30 cellular contexts compared by ENCODE assay signal in the genomic region with DNA sequence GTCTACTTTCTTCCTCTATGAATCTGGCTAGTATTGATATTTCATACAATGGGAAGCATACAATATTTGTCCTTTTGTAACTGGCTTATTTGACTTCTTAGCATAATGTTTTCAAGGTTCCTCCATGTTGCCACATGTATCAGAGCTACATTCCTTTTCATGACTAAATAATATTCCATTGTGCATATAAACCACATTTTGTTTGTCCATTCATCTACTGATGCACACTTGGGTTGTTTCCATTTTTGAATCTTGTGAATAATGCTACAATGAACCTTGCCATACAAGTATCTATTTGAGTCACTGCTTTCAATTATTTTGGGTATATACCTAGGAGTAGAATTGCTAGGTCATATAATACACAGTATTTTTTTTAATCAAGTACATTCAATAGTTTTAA. TPM values are rescaled to one million over a fixed set of nuclear protein-coding genes. Genes with fewer than 3 reads are reported as not detected.
"Had no signal": no experiment of that assay in that cellular context is flagged by ENCODE, and none has a peak within 500 bp of the region (broad histone marks: within the 10 kb centered on the region; RNA-seq: fewer than 3 reads in every experiment).

No MANE protein-coding gene starts in this region.

- H3K4me3 Mint-ChIP-seq: activated CD4-positive, alpha-beta T cell treated with anti-CD3 and anti-CD28 coated beads for 36 hours; activated naive CD4-positive, alpha-beta T cell treated with anti-CD3 and anti-CD28 coated beads for 36 hours; activated naive CD8-positive, alpha-beta T cell treated with anti-CD3 and anti-CD28 coated beads for 36 hours; activated T-helper 1 cell treated with anti-CD3 and anti-CD28 coated beads, Interleukin-12 subunit alpha, Interleukin-12 subunit beta, Interleukin-2, Interleukin-4 antibody, amounts not matched to agents 30 ng/mL and 10 ng/mL and 1 ng/mL, durations not matched to agents 14 hours and 24 hours and 36 hours; brain; effector memory CD8-positive, alpha-beta T cell; naive thymus-derived CD8-positive, alpha-beta T cell; neural crest cell; stimulated activated effector memory CD8-positive, alpha-beta T cell treated with anti-CD3 and anti-CD28 coated beads, Interleukin-12 subunit alpha, Interleukin-12 subunit beta, amount 100 ng/mL, for 72 hours had no signal

- H3K4me3 ChIP-seq: adrenal gland, ascending aorta, esophagus muscularis mucosa, pancreas, prostate gland, skin epidermis, stomach, thyroid gland, upper lobe of left lung, vagina had no signal

- H3K27me3 ChIP-seq: adrenal gland, ascending aorta, esophagus muscularis mucosa, pancreas, stomach, thyroid gland, upper lobe of left lung, vagina had no signal

- H3K9me3 ChIP-seq: adrenal gland, esophagus muscularis mucosa, pancreas, prostate gland, stomach, thyroid gland, upper lobe of left lung, vagina had no signal

- H3K9me3 Mint-ChIP-seq: activated naive CD4-positive, alpha-beta T cell treated with anti-CD3 and anti-CD28 coated beads for 36 hours; activated naive CD8-positive, alpha-beta T cell treated with anti-CD3 and anti-CD28 coated beads for 36 hours; effector memory CD8-positive, alpha-beta T cell; stimulated activated effector memory CD8-positive, alpha-beta T cell treated with anti-CD3 and anti-CD28 coated beads, Interleukin-12 subunit alpha, Interleukin-12 subunit beta, amount 100 ng/mL, for 72 hours had no signal

- ATAC-seq: activated CD4-positive, alpha-beta T cell treated with anti-CD3 and anti-CD28 coated beads for 36 hours; effector memory CD8-positive, alpha-beta T cell; left colon; naive thymus-derived CD8-positive, alpha-beta T cell; pancreas; sciatic nerve; stimulated activated effector memory CD8-positive, alpha-beta T cell treated with anti-CD3 and anti-CD28 coated beads, Interleukin-12 subunit alpha, Interleukin-12 subunit beta, amount 100 ng/mL, for 72 hours had no signal

- DNase-seq: activated CD4-positive, alpha-beta T cell treated with anti-CD3 and anti-CD28 coated beads for 36 hours; activated CD4-positive, CD25-positive, alpha-beta regulatory T cell; activated CD8-positive, alpha-beta memory T cell treated with anti-CD3 and anti-CD28 coated beads for 24 hours; activated effector memory CD4-positive, alpha-beta T cell treated with anti-CD3 and anti-CD28 coated beads, Interleukin-2, amount 50 U/mL, for 16 hours; activated naive CD4-positive, alpha-beta T cell treated with anti-CD3 and anti-CD28 coated beads for 36 hours; activated naive CD8-positive, alpha-beta T cell treated with anti-CD3 and anti-CD28 coated beads for 36 hours; adrenal gland; caudate nucleus; cortex of kidney; effector memory CD8-positive, alpha-beta T cell; foreskin melanocyte; left colon; naive thymus-derived CD8-positive, alpha-beta T cell; nucleus accumbens; pancreas; retina; stimulated activated CD4-positive, alpha-beta T cell treated with anti-CD3 and anti-CD28 coated beads, Interleukin-4, amount 100 ng/mL, for 24 hours; stomach; thyroid gland; upper lobe of left lung had no signal

- H3K36me3 Mint-ChIP-seq: activated naive CD8-positive, alpha-beta T cell treated with anti-CD3 and anti-CD28 coated beads for 36 hours; brain; naive thymus-derived CD8-positive, alpha-beta T cell; stimulated activated effector memory CD8-positive, alpha-beta T cell treated with anti-CD3 and anti-CD28 coated beads, Interleukin-12 subunit alpha, Interleukin-12 subunit beta, amount 100 ng/mL, for 72 hours had no signal

- H3K36me3 ChIP-seq: adrenal gland, ascending aorta, esophagus muscularis mucosa, pancreas, prostate gland, stomach, thyroid gland, upper lobe of left lung, vagina had no signal

- H3K4me1 ChIP-seq: adrenal gland, ascending aorta, pancreas, prostate gland had no signal

- H3K27ac Mint-ChIP-seq: activated CD4-positive, alpha-beta T cell treated with anti-CD3 and anti-CD28 coated beads for 36 hours; activated naive CD4-positive, alpha-beta T cell treated with anti-CD3 and anti-CD28 coated beads for 36 hours; activated naive CD8-positive, alpha-beta T cell treated with anti-CD3 and anti-CD28 coated beads for 36 hours; activated T-helper 1 cell treated with anti-CD3 and anti-CD28 coated beads, Interleukin-12 subunit alpha, Interleukin-12 subunit beta, Interleukin-2, Interleukin-4 antibody, amounts not matched to agents 30 ng/mL and 10 ng/mL and 1 ng/mL, durations not matched to agents 14 hours and 24 hours and 36 hours; effector memory CD8-positive, alpha-beta T cell; stimulated activated effector memory CD8-positive, alpha-beta T cell treated with anti-CD3 and anti-CD28 coated beads, Interleukin-12 subunit alpha, Interleukin-12 subunit beta, amount 100 ng/mL, for 72 hours had no signal

- H3K4me1 Mint-ChIP-seq: activated CD4-positive, alpha-beta T cell treated with anti-CD3 and anti-CD28 coated beads for 36 hours; activated naive CD8-positive, alpha-beta T cell treated with anti-CD3 and anti-CD28 coated beads for 36 hours; stimulated activated effector memory CD8-positive, alpha-beta T cell treated with anti-CD3 and anti-CD28 coated beads, Interleukin-12 subunit alpha, Interleukin-12 subunit beta, amount 100 ng/mL, for 72 hours had no signal

- H3K27ac ChIP-seq: adrenal gland, ascending aorta, esophagus muscularis mucosa, pancreas, prostate gland, skin epidermis, stomach, thyroid gland, upper lobe of left lung, vagina had no signal

RNA-seq across cellular contexts. Expression of a gene that starts 38.5 kb away (rescaled TPM):
- polyA plus RNA-seq: naive thymus-derived CD8-positive, alpha-beta T cell had no signal
